25 cellular contexts compared by ENCODE assay signal in genomic region chr4:73693816-73694215, GRCh38. TPM values are rescaled to one million over a fixed set of nuclear protein-coding genes. Genes with fewer than 3 reads are reported as not detected.
"Had no signal": no experiment of that assay in that cellular context is flagged by ENCODE, and none has a peak within 500 bp of the region (broad histone marks: within the 10 kb centered on the region; RNA-seq: fewer than 3 reads in every experiment).

No MANE protein-coding gene starts in this region.

- H3K27me3 ChIP-seq: dorsolateral prefrontal cortex, neutrophil, pancreas, right lobe of liver, stomach, thyroid gland, vagina had no signal

- H3K4me1 Mint-ChIP-seq: endodermal cell; immature natural killer cell; natural killer cell; neural crest cell; stimulated activated effector memory CD8-positive, alpha-beta T cell treated with anti-CD3 and anti-CD28 coated beads, Interleukin-12 subunit alpha, Interleukin-12 subunit beta, amount 100 ng/mL, for 72 hours had no signal

- H3K36me3 ChIP-seq: lower lobe of right lung, neutrophil, pancreas, right lobe of liver, stomach, thyroid gland, vagina had no signal

- H3K4me3 Mint-ChIP-seq: endodermal cell; immature natural killer cell; natural killer cell; neural crest cell; stimulated activated effector memory CD8-positive, alpha-beta T cell treated with anti-CD3 and anti-CD28 coated beads, Interleukin-12 subunit alpha, Interleukin-12 subunit beta, amount 100 ng/mL, for 72 hours had no signal

- H3K9me3 Mint-ChIP-seq: endodermal cell had no signal

- DNase-seq: dorsolateral prefrontal cortex; effector CD8-positive, alpha-beta T cell; endodermal cell; foreskin melanocyte; hypothalamus; immature natural killer cell; islet precursor cell; left ventricle myocardium superior; lower lobe of right lung; natural killer cell; pancreas; retina; right lobe of liver; stimulated activated CD4-positive, alpha-beta T cell treated with anti-CD3 and anti-CD28 coated beads, Interleukin-2, amount 100 ng/mL, for 24 hours; stimulated activated CD4-positive, alpha-beta T cell treated with anti-CD3 and anti-CD28 coated beads, Interleukin-4, amount 100 ng/mL, for 24 hours; stimulated activated naive CD4-positive, alpha-beta T cell treated with Interleukin-2 at 50 U/mL for 16 hours; stomach; thyroid gland; trophoblast cell had no signal

- H3K27ac ChIP-seq: dorsolateral prefrontal cortex, epithelial cell of prostate, lower lobe of right lung, neutrophil, pancreas, right lobe of liver, stomach, thyroid gland, vagina had no signal

- H3K9me3 ChIP-seq: lower lobe of right lung, neutrophil, pancreas, right lobe of liver, stomach, thyroid gland, vagina had no signal

- H3K36me3 Mint-ChIP-seq: immature natural killer cell; natural killer cell; stimulated activated effector memory CD8-positive, alpha-beta T cell treated with anti-CD3 and anti-CD28 coated beads, Interleukin-12 subunit alpha, Interleukin-12 subunit beta, amount 100 ng/mL, for 72 hours had no signal

- ATAC-seq: esophagus mucosa; left ventricle myocardium superior; lower lobe of right lung; natural killer cell; pancreas; right lobe of liver; stimulated activated effector memory CD8-positive, alpha-beta T cell treated with anti-CD3 and anti-CD28 coated beads, Interleukin-12 subunit alpha, Interleukin-12 subunit beta, amount 100 ng/mL, for 72 hours had no signal

- H3K27ac Mint-ChIP-seq: endodermal cell; immature natural killer cell; natural killer cell; stimulated activated effector memory CD8-positive, alpha-beta T cell treated with anti-CD3 and anti-CD28 coated beads, Interleukin-12 subunit alpha, Interleukin-12 subunit beta, amount 100 ng/mL, for 72 hours had no signal

- H3K4me1 ChIP-seq: right lobe of liver, vagina had no signal

- H3K4me3 ChIP-seq: dorsolateral prefrontal cortex, lower lobe of right lung, pancreas, right lobe of liver, stomach, thyroid gland, vagina had no signal

- FAIRE-seq: pancreas had no signal

RNA-seq across cellular contexts. Expression of gene CXCL8, which starts 46.6 kb away (rescaled TPM):
- total RNA-seq: endodermal cell, neural crest cell had no signal
